ENCODE assay signal across 8 cellular contexts in genomic region chr1:20521960-20522861, GRCh38. TPM values are rescaled to one million over a fixed set of nuclear protein-coding genes. Genes with fewer than 3 reads are reported as not detected.
DNase-seq lines count a peak whose midpoint lies in the region; ATAC-seq and TF ChIP-seq lines count a peak whose summit lies in the region.

No MANE protein-coding gene starts in this region.

- H3K36me3 ChIP-seq in BJ (ENCODE audit: control insufficient read depth, insufficient read depth, low read length), result no peaks in the 10 kb centered on the region

- ATAC-seq in effector memory CD8-positive, alpha-beta T cell (replicated peaks), result peak; percentile 48
- ATAC-seq in memory B cell (ENCODE audit: low read depth), result peak; percentile 47
- no peak for ATAC-seq in GM21515 (IDR thresholded peaks at IDR 0.05; ENCODE audit: unreplicated experiment)

- intact Hi-C loops in activated CD4-positive, alpha-beta memory T cell treated with anti-CD3 and anti-CD28 coated beads for 36 hours (cut with micrococcal nuclease), result loop anchor here (1.0 kb wide), 1 partner anchor 118 kb away; no protein-coding TSS in a partner anchor

- TF ChIP-seq CTCF in BJ (IDR thresholded peaks at IDR 0.05; ENCODE audit: insufficient read depth, low read depth, low read length) (peak; percentile 92), HFFc6 (IDR thresholded peaks at IDR 0.05) (peak; percentile 96)

- H3K27ac Mint-ChIP-seq in HFFc6 (no peak overlapping the region), memory B cell (no peak overlapping the region)
- no peak overlapping the region for H3K27ac Mint-ChIP-seq in activated CD4-positive, alpha-beta memory T cell treated with anti-CD3 and anti-CD28 coated beads for 36 hours
- no peak overlapping the region for H3K27ac Mint-ChIP-seq in effector memory CD8-positive, alpha-beta T cell

- H3K27me3 Mint-ChIP-seq in HFFc6 (ENCODE audit: insufficient read depth) (peaks cover 10% of the 10 kb centered on the region), memory B cell (peaks cover 10% of the 10 kb centered on the region)
- peaks cover 5% of the 10 kb centered on the region for H3K27me3 Mint-ChIP-seq in activated CD4-positive, alpha-beta memory T cell treated with anti-CD3 and anti-CD28 coated beads for 36 hours
- H3K27me3 Mint-ChIP-seq in effector memory CD8-positive, alpha-beta T cell, result peaks cover 23 to 55% of the 10 kb centered on the region in 2 donors

- H3K4me3 ChIP-seq in BJ (ENCODE audit: low read depth, low read length), result no peak overlapping the region

- peaks cover 7% of the 10 kb centered on the region for H3K27me3 ChIP-seq in BJ (ENCODE audit: control insufficient read depth, insufficient read depth, low read length)

- CTCF ChIA-PET in BJ (lab: Yijun Ruan, JAX), result interaction anchor here (0.8 to 5.8 kb wide), 11 partner anchors 9 to 175 kb away, joined by 3 to 59 read pairs (median 5); partner anchors contain the start of gene PINK1
- CTCF ChIA-PET in activated CD4-positive, alpha-beta memory T cell treated with anti-CD3 and anti-CD28 coated beads for 36 hours (lab: Charles Lee), result interaction anchor here (0.7 to 3.9 kb wide), 13 partner anchors 8 to 673 kb away, joined by 3 to 32 read pairs (median 4); partner anchors contain the start of gene PINK1

- no peaks in the 10 kb centered on the region for H3K36me3 Mint-ChIP-seq in HFFc6 (ENCODE audit: low read depth)
- no peaks in the 10 kb centered on the region for H3K36me3 Mint-ChIP-seq in activated CD4-positive, alpha-beta memory T cell treated with anti-CD3 and anti-CD28 coated beads for 36 hours
- H3K36me3 Mint-ChIP-seq in effector memory CD8-positive, alpha-beta T cell (ENCODE audit: insufficient read depth), result no peaks in the 10 kb centered on the region
- no peaks in the 10 kb centered on the region for H3K36me3 Mint-ChIP-seq in memory B cell

- DNase-seq in BJ (ENCODE audit: low read depth) (no peak), HFFc6 (peak; percentile 69), NCI-H748 treated with DMSO at 0.1 percent for 48 hours (lab: John Stamatoyannopoulos, UW) (peak; percentile 37), memory B cell (ENCODE audit: low spot score in 2 of 2) (peak; percentile 62 to 71)
- DNase-seq in activated CD4-positive, alpha-beta memory T cell treated with anti-CD3 and anti-CD28 coated beads for 36 hours, result peak; percentile 72
- DNase-seq in effector memory CD8-positive, alpha-beta T cell, result peak; percentile 62 to 74 (median 66)
- peak; percentile 11 for DNase-seq in stimulated activated CD8-positive, alpha-beta memory T cell treated with anti-CD3 and anti-CD28 coated beads, Interleukin-12 subunit alpha, Interleukin-12 subunit beta, amount 100 ng/mL, for 4 hours (ENCODE audit: low read depth)

- H3K4me1 Mint-ChIP-seq in HFFc6 (ENCODE audit: low read depth) (peaks cover 15% of the 10 kb centered on the region), memory B cell (peaks cover 3% of the 10 kb centered on the region)
- no peaks in the 10 kb centered on the region for H3K4me1 Mint-ChIP-seq in activated CD4-positive, alpha-beta memory T cell treated with anti-CD3 and anti-CD28 coated beads for 36 hours (ENCODE audit: low read depth)
- peaks cover 0 to 4% of the 10 kb centered on the region in 2 donors for H3K4me1 Mint-ChIP-seq in effector memory CD8-positive, alpha-beta T cell (ENCODE audit: low read depth in 2 of 2)

- H3K4me3 Mint-ChIP-seq in HFFc6, result no peak overlapping the region
- H3K4me3 Mint-ChIP-seq in activated CD4-positive, alpha-beta memory T cell treated with anti-CD3 and anti-CD28 coated beads for 36 hours, result no peak overlapping the region
- H3K4me3 Mint-ChIP-seq in effector memory CD8-positive, alpha-beta T cell, result no peak overlapping the region
- H3K4me3 Mint-ChIP-seq in memory B cell, result no peak overlapping the region

- H3K9me3 Mint-ChIP-seq in HFFc6 (no peaks in the 10 kb centered on the region), memory B cell (no peaks in the 10 kb centered on the region)
- no peaks in the 10 kb centered on the region for H3K9me3 Mint-ChIP-seq in activated CD4-positive, alpha-beta memory T cell treated with anti-CD3 and anti-CD28 coated beads for 36 hours
- no peaks in the 10 kb centered on the region for H3K9me3 Mint-ChIP-seq in effector memory CD8-positive, alpha-beta T cell

- POLR2A ChIA-PET in BJ (lab: Charles Lee), result no interaction called here
- POLR2A ChIA-PET in activated CD4-positive, alpha-beta memory T cell treated with anti-CD3 and anti-CD28 coated beads for 36 hours (lab: Charles Lee), result no interaction called here

RNA-seq across cellular contexts. Expression of gene MUL1, which starts 14.3 kb away (rescaled TPM):
- 30.3 and 46.1 TPM in 2 replicates for polyA plus RNA-seq in BJ (2011; rRNA removed)
- 19.8 and 26.5 TPM in 2 replicates for polyA minus RNA-seq in BJ (2011; rRNA and poly(A)+ RNA removed)
- total RNA-seq in HFFc6 (2021; fragmentation: NEBNext Ultra II Directional; extraction: Animal tissue kit (Norgen Biotek cat#: 25700)), result 10 to 100 TPM; 26.9 to 36.4 (median 27.8) TPM
- total RNA-seq in activated CD4-positive, alpha-beta memory T cell treated with anti-CD3 and anti-CD28 coated beads for 36 hours, result 10 to 100 TPM; 16.3 to 16.7 TPM

RNA-seq across cellular contexts. Expression of gene FAM43B, which starts 30.2 kb away (rescaled TPM):
- 0.02 TPM in 1 of 2 replicates, not detected in the other for polyA plus RNA-seq in BJ (2011; rRNA removed)
- polyA minus RNA-seq in BJ (2011; rRNA and poly(A)+ RNA removed), result not detected in 2 replicates
- total RNA-seq in HFFc6 (2021; fragmentation: NEBNext Ultra II Directional; extraction: Animal tissue kit (Norgen Biotek cat#: 25700)), result under 1 TPM in 1 of 6 experiments, not detected in 5; 0.07 TPM
- not detected for total RNA-seq in activated CD4-positive, alpha-beta memory T cell treated with anti-CD3 and anti-CD28 coated beads for 36 hours

RNA-seq across cellular contexts. Expression of gene CAMK2N1, which starts 36.2 kb away (rescaled TPM):
- polyA plus RNA-seq in BJ (2011; rRNA removed), result 23.5 and 40.2 TPM in 2 replicates
- polyA minus RNA-seq in BJ (2011; rRNA and poly(A)+ RNA removed), result 9.6 and 14.8 TPM in 2 replicates
- 10 to 100 TPM; 40.3 to 57.8 (median 42.6) TPM for total RNA-seq in HFFc6 (2021; fragmentation: NEBNext Ultra II Directional; extraction: Animal tissue kit (Norgen Biotek cat#: 25700))
- under 1 TPM; 0.81 to 0.87 TPM for total RNA-seq in activated CD4-positive, alpha-beta memory T cell treated with anti-CD3 and anti-CD28 coated beads for 36 hours

Comparison
In these comparisons a context has a peak if more than half of its experiments do, and no peak if none do; other contexts are left out.
1. RNA of gene CAMK2N1, which starts 36.2 kb away (total RNA-seq): 40.3 to 57.8 TPM in HFFc6; 0.81 to 0.87 TPM in activated CD4-positive, alpha-beta memory T cell treated with anti-CD3 and anti-CD28 coated beads for 36 hours; every median in the first group is over 10 times any median in the second.